Comparison of ENCODE assay signal across 1 cellular context in genomic region chr2:134774786-134775641, GRCh38.
TF ChIP-seq lines count a peak whose summit lies in the region.

No MANE protein-coding gene starts in this region.

TF ChIP-seq in H1, 55 proteins besides CTCF, POLR2A, EP300 and RAD21 (continued from another document):
- TF ChIP-seq SRF (IDR thresholded peaks at IDR 0.05; ENCODE audit: low read depth, low read length) = no peak
- TF ChIP-seq MAX (IDR thresholded peaks at IDR 0.05) = no peak
- no peak for TF ChIP-seq JUN (IDR thresholded peaks at IDR 0.05; ENCODE audit: low read depth, low read length)
- TF ChIP-seq ZNF274 (IDR thresholded peaks at IDR 0.05; ENCODE audit: borderline replicate concordance, extremely low read depth, low read length) = no peak
- TF ChIP-seq RNF2 (IDR thresholded peaks at IDR 0.05; ENCODE audit: borderline replicate concordance, low read depth, low read length, missing control alignments, poor library complexity, severe bottlenecking) = no peak
- no peak for TF ChIP-seq GABPA (IDR thresholded peaks at IDR 0.05; ENCODE audit: borderline replicate concordance, insufficient read depth, low read length)
- no peak for TF ChIP-seq CBX8 (IDR thresholded peaks at IDR 0.05; ENCODE audit: borderline replicate concordance, low read depth, low read length)
- TF ChIP-seq NRF1 (IDR thresholded peaks at IDR 0.05; ENCODE audit: low read depth, low read length) = no peak
- TF ChIP-seq KDM4A (IDR thresholded peaks at IDR 0.05; ENCODE audit: low read depth, low read length, severe bottlenecking) = no peak
- TF ChIP-seq BACH1 (IDR thresholded peaks at IDR 0.05; ENCODE audit: low read length) = no peak
- TF ChIP-seq, protein P1, sequence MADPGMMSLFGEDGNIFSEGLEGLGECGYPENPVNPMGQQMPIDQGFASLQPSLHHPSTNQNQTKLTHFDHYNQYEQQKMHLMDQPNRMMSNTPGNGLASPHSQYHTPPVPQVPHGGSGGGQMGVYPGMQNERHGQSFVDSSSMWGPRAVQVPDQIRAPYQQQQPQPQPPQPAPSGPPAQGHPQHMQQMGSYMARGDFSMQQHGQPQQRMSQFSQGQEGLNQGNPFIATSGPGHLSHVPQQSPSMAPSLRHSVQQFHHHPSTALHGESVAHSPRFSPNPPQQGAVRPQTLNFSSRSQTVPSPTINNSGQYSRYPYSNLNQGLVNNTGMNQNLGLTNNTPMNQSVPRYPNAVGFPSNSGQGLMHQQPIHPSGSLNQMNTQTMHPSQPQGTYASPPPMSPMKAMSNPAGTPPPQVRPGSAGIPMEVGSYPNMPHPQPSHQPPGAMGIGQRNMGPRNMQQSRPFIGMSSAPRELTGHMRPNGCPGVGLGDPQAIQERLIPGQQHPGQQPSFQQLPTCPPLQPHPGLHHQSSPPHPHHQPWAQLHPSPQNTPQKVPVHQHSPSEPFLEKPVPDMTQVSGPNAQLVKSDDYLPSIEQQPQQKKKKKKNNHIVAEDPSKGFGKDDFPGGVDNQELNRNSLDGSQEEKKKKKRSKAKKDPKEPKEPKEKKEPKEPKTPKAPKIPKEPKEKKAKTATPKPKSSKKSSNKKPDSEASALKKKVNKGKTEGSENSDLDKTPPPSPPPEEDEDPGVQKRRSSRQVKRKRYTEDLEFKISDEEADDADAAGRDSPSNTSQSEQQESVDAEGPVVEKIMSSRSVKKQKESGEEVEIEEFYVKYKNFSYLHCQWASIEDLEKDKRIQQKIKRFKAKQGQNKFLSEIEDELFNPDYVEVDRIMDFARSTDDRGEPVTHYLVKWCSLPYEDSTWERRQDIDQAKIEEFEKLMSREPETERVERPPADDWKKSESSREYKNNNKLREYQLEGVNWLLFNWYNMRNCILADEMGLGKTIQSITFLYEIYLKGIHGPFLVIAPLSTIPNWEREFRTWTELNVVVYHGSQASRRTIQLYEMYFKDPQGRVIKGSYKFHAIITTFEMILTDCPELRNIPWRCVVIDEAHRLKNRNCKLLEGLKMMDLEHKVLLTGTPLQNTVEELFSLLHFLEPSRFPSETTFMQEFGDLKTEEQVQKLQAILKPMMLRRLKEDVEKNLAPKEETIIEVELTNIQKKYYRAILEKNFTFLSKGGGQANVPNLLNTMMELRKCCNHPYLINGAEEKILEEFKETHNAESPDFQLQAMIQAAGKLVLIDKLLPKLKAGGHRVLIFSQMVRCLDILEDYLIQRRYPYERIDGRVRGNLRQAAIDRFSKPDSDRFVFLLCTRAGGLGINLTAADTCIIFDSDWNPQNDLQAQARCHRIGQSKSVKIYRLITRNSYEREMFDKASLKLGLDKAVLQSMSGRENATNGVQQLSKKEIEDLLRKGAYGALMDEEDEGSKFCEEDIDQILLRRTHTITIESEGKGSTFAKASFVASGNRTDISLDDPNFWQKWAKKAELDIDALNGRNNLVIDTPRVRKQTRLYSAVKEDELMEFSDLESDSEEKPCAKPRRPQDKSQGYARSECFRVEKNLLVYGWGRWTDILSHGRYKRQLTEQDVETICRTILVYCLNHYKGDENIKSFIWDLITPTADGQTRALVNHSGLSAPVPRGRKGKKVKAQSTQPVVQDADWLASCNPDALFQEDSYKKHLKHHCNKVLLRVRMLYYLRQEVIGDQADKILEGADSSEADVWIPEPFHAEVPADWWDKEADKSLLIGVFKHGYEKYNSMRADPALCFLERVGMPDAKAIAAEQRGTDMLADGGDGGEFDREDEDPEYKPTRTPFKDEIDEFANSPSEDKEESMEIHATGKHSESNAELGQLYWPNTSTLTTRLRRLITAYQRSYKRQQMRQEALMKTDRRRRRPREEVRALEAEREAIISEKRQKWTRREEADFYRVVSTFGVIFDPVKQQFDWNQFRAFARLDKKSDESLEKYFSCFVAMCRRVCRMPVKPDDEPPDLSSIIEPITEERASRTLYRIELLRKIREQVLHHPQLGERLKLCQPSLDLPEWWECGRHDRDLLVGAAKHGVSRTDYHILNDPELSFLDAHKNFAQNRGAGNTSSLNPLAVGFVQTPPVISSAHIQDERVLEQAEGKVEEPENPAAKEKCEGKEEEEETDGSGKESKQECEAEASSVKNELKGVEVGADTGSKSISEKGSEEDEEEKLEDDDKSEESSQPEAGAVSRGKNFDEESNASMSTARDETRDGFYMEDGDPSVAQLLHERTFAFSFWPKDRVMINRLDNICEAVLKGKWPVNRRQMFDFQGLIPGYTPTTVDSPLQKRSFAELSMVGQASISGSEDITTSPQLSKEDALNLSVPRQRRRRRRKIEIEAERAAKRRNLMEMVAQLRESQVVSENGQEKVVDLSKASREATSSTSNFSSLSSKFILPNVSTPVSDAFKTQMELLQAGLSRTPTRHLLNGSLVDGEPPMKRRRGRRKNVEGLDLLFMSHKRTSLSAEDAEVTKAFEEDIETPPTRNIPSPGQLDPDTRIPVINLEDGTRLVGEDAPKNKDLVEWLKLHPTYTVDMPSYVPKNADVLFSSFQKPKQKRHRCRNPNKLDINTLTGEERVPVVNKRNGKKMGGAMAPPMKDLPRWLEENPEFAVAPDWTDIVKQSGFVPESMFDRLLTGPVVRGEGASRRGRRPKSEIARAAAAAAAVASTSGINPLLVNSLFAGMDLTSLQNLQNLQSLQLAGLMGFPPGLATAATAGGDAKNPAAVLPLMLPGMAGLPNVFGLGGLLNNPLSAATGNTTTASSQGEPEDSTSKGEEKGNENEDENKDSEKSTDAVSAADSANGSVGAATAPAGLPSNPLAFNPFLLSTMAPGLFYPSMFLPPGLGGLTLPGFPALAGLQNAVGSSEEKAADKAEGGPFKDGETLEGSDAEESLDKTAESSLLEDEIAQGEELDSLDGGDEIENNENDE (IDR thresholded peaks at IDR 0.05; ENCODE audit: insufficient replicate concordance, low read length) = no peak
- TF ChIP-seq JUND (IDR thresholded peaks at IDR 0.05; ENCODE audit: low read length) = no peak
- TF ChIP-seq YY1 (IDR thresholded peaks at IDR 0.05; ENCODE audit: low read depth, low read length) = no peak
- no peak for TF ChIP-seq EGR1 (IDR thresholded peaks at IDR 0.05; ENCODE audit: borderline replicate concordance, low read depth, low read length)
- no peak for TF ChIP-seq POU5F1 (IDR thresholded peaks at IDR 0.05; ENCODE audit: low read depth, low read length)
